In the genomic region with DNA sequence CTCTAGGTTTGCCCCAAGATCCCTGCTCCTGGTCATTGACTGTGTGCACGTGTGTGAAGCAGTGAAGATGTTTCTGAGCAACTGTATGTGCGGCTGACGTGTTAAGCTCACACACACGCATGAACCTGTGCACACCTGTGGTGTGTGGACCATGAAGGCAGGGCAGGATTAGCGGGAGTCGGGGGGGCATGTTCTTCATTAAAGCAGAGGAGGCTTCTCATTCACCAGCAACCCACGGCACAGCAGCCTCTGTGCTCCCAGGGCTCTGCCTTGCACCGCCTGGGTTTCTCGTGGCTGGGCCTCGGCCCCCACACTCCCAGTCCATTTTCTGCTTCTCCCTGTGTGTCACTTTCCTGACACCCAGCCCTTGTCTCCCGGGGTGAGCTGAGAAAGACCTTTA, we compare ENCODE assay signal across 1 cellular context.
A peak's percentile ranks its signal among the peaks of the same experiment; 100 is the strongest.
TF ChIP-seq lines count a peak whose summit lies in the region.

No MANE protein-coding gene starts in this region.

TF ChIP-seq in HepG2, 621 proteins besides CTCF, POLR2A, EP300 and RAD21:
- no peak for TF ChIP-seq ZNF749 (CRISPR knock-in tag; IDR thresholded peaks at IDR 0.05; ENCODE audit: borderline replicate concordance)
- TF ChIP-seq ELF1 (CRISPR knock-in tag; IDR thresholded peaks at IDR 0.05): no peak
- TF ChIP-seq HDAC1 (CRISPR knock-in tag; IDR thresholded peaks at IDR 0.05): 0 out of 2 replicates have a peak, but pooled peaks have one; percentile 2
- TF ChIP-seq, protein P1, sequence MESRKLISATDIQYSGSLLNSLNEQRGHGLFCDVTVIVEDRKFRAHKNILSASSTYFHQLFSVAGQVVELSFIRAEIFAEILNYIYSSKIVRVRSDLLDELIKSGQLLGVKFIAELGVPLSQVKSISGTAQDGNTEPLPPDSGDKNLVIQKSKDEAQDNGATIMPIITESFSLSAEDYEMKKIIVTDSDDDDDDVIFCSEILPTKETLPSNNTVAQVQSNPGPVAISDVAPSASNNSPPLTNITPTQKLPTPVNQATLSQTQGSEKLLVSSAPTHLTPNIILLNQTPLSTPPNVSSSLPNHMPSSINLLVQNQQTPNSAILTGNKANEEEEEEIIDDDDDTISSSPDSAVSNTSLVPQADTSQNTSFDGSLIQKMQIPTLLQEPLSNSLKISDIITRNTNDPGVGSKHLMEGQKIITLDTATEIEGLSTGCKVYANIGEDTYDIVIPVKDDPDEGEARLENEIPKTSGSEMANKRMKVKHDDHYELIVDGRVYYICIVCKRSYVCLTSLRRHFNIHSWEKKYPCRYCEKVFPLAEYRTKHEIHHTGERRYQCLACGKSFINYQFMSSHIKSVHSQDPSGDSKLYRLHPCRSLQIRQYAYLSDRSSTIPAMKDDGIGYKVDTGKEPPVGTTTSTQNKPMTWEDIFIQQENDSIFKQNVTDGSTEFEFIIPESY (CRISPR knock-in tag; IDR thresholded peaks at IDR 0.05): peak; percentile 81
